Comparison of ENCODE assay signal across 4 cellular contexts in genomic region chr22:21360525-21360924, GRCh38. TPM values are rescaled to one million over a fixed set of nuclear protein-coding genes. Genes with fewer than 3 reads are reported as not detected.
"Had no signal": no experiment of that assay in that cellular context is flagged by ENCODE, and none has a peak within 500 bp of the region (broad histone marks: within the 10 kb centered on the region; RNA-seq: fewer than 3 reads in every experiment).

No MANE protein-coding gene starts in this region.

RNA-seq across cellular contexts. Expression of gene RIMBP3B, which starts 23.0 kb away (rescaled TPM):
- total RNA-seq: mammary epithelial cell, osteoblast, thoracic aorta had no signal
- polyA plus RNA-seq: keratinocyte had no signal
